In the genomic region with DNA sequence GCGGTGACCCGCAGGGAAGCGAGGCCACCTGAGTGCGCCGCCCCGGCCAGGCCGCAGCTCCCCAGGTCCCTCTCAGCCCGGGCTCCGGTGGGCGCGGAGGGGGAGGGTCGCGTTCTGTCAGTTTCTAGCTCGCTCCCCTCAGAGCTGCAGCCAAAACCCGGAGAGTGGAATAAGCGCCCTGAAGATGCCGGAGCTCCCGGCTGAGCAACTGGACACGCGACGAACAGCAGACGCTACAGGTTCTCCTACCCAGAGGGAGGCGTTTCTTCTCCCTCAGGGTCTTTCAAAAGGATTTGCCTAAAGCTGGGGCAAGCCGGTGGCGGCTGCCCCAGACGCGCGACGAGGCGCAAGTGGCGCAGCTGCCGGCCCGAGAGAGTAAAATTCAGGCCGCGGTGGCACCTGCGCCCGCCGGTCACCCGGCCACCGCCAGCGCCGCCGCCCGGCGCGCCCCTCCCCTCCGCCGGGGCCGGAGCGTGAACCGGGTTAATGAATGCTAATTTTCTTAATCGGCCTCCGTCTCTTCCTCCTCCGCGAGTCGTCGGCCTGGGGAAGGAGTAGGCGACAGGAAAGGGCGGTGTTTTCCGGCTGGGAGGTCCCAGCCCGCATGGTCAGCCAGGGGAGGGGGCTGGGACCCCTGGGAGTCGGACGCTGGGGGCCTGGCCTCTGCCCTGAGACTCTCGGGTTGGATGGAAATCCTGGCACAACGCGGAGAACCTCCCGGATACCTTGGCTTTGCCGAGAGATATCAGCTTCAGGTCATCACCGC, we compare ENCODE assay signal across 8 cellular contexts. TPM values are rescaled to one million over a fixed set of nuclear protein-coding genes. Genes with fewer than 3 reads are reported as not detected.
DNase-seq lines count a peak whose midpoint lies in the region; ATAC-seq lines count a peak whose summit lies in the region.

No MANE protein-coding gene starts in this region.

- DNase-seq in D341Med (ENCODE audit: low spot score) (peak; percentile 84), OCI-M2 (lab: John Stamatoyannopoulos, UW; ENCODE audit: unreplicated experiment) (peak; percentile 50), myocyte (ENCODE audit: low read depth) (peak; percentile 95)
- DNase-seq in activated T-cell treated with anti-CD3 and anti-CD28 coated beads, Interleukin-2, amount 50 U/mL, for 4 hours = peak; percentile 53

- peak overlapping the region; percentile 84 for H3K4me3 Mint-ChIP-seq in activated T-cell treated with anti-CD3 and anti-CD28 coated beads, Interleukin-2, amount 50 U/mL, for 4 hours
- peak overlapping the region; percentile 97 for H3K4me3 Mint-ChIP-seq in stimulated activated memory B cell treated with anti-CD40 and anti-IgM and Interleukin-4, amounts not matched to agents 10 μg/mL and 1 μg/mL and 100 μg/mL, for 72 hours

- H3K9me3 ChIP-seq in HUES6 (ENCODE audit: control insufficient read depth, insufficient read depth, low read depth, low read length) = no peaks in the 10 kb centered on the region

- peak overlapping the region; percentile 88 for H3K27ac ChIP-seq in HUES6 (ENCODE audit: low read depth, low read length)

- no peaks in the 10 kb centered on the region for H3K36me3 Mint-ChIP-seq in activated T-cell treated with anti-CD3 and anti-CD28 coated beads, Interleukin-2, amount 50 U/mL, for 4 hours (ENCODE audit: insufficient read depth)
- H3K36me3 Mint-ChIP-seq in stimulated activated memory B cell treated with anti-CD40 and anti-IgM and Interleukin-4, amounts not matched to agents 10 μg/mL and 1 μg/mL and 100 μg/mL, for 72 hours = no peaks in the 10 kb centered on the region

- peak overlapping the region; percentile 89 for H3K9ac ChIP-seq in HUES6 (ENCODE audit: low read length)

- peak overlapping the region; percentile 98 for H3K4me3 ChIP-seq in HUES6 (ENCODE audit: low read depth, low read length)

- H3K27ac Mint-ChIP-seq in stimulated activated memory B cell treated with anti-CD40 and anti-IgM and Interleukin-4, amounts not matched to agents 10 μg/mL and 1 μg/mL and 100 μg/mL, for 72 hours = peak overlapping the region; percentile 94

- no peaks in the 10 kb centered on the region for H3K27me3 ChIP-seq in HUES6 (ENCODE audit: control insufficient read depth, insufficient read depth, low read length)

- H3K4me1 ChIP-seq in HUES6 (ENCODE audit: control insufficient read depth, insufficient read depth, low read length) = peaks cover 51% of the 10 kb centered on the region

- H3K9me3 Mint-ChIP-seq in activated T-cell treated with anti-CD3 and anti-CD28 coated beads, Interleukin-2, amount 50 U/mL, for 4 hours = no peaks in the 10 kb centered on the region
- H3K9me3 Mint-ChIP-seq in stimulated activated memory B cell treated with anti-CD40 and anti-IgM and Interleukin-4, amounts not matched to agents 10 μg/mL and 1 μg/mL and 100 μg/mL, for 72 hours = no peaks in the 10 kb centered on the region

- H3K4me1 Mint-ChIP-seq in activated T-cell treated with anti-CD3 and anti-CD28 coated beads, Interleukin-2, amount 50 U/mL, for 4 hours (ENCODE audit: low read depth) = peaks cover 47% of the 10 kb centered on the region
- H3K4me1 Mint-ChIP-seq in stimulated activated memory B cell treated with anti-CD40 and anti-IgM and Interleukin-4, amounts not matched to agents 10 μg/mL and 1 μg/mL and 100 μg/mL, for 72 hours = peaks cover 55% of the 10 kb centered on the region

- no peaks in the 10 kb centered on the region for H3K27me3 Mint-ChIP-seq in activated T-cell treated with anti-CD3 and anti-CD28 coated beads, Interleukin-2, amount 50 U/mL, for 4 hours (ENCODE audit: low read depth)
- H3K27me3 Mint-ChIP-seq in stimulated activated memory B cell treated with anti-CD40 and anti-IgM and Interleukin-4, amounts not matched to agents 10 μg/mL and 1 μg/mL and 100 μg/mL, for 72 hours = no peaks in the 10 kb centered on the region

- peaks cover 6% of the 10 kb centered on the region; the same call in 1 of the 2 replicates for H3K36me3 ChIP-seq in HUES6 (ENCODE audit: control insufficient read depth, insufficient read depth, low read length)

- ATAC-seq in GM21390 (IDR thresholded peaks at IDR 0.05; ENCODE audit: unreplicated experiment) = peak; percentile 52
- ATAC-seq in activated T-cell treated with anti-CD3 and anti-CD28 coated beads, Interleukin-2, amount 50 U/mL, for 4 hours = peak; percentile 42 to 49
- ATAC-seq in esophagus mucosa = peak; percentile 61
- peak; percentile 71 for ATAC-seq in stimulated activated memory B cell treated with anti-CD40 and anti-IgM and Interleukin-4, amounts not matched to agents 10 μg/mL and 1 μg/mL and 100 μg/mL, for 72 hours

RNA-seq across cellular contexts. Expression of gene CDC42EP3, which starts 0.8 kb away (rescaled TPM):
- total RNA-seq in activated T-cell treated with anti-CD3 and anti-CD28 coated beads, Interleukin-2, amount 50 U/mL, for 4 hours = 10 to 100 TPM; 31.6 to 58.1 (median 39.4) TPM
- 5.9 TPM for total RNA-seq in esophagus mucosa
- total RNA-seq in myocyte = 149 and 184 TPM in 2 replicates
- polyA plus RNA-seq in myocyte (2012) = 161 TPM

Comparison
In these comparisons a context has a peak if more than half of its experiments do, and no peak if none do; other contexts are left out.
1. Peak in every context shown above with its lines: DNase-seq, ATAC-seq, H3K4me3 ChIP-seq and H3K27ac ChIP-seq.